22 cellular contexts compared by ENCODE assay signal in the genomic region with DNA sequence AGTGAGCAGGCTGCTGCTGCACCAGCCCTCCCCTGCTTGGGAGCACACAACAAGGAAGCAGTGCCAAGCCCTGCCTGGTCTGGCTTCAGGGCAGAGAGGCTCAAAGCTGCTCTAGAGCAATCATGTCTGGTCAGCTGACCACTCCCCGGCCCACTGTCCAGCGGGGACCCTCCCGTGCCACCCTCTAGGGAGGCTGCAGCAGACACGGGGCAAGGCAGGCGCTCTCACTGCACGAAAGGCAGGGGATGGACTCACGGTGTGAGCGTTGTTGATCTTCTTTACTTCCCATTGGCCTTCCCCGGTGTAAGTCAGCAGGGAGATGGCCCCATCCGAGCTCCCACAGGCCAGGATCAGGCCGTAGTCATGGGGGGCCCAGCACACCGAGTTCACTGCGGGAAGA. TPM values are rescaled to one million over a fixed set of nuclear protein-coding genes. Genes with fewer than 3 reads are reported as not detected.
DNase-seq lines count a peak whose midpoint lies in the region; ATAC-seq, FAIRE-seq and TF ChIP-seq lines count a peak whose summit lies in the region.
"Had no signal": no experiment of that assay in that cellular context is flagged by ENCODE, and none has a peak within 500 bp of the region (broad histone marks: within the 10 kb centered on the region; RNA-seq: fewer than 3 reads in every experiment).

No MANE protein-coding gene starts in this region.

- no peaks in the 10 kb centered on the region for H3K27me3 Mint-ChIP-seq in activated T-cell treated with anti-CD3 and anti-CD28 coated beads, Interleukin-2, amount 50 U/mL, for 24 hours
- H3K27me3 Mint-ChIP-seq: CD8-positive, alpha-beta memory T cell had no signal

- peaks cover 4% of the 10 kb centered on the region for H3K9me1 ChIP-seq in K562 (ENCODE audit: control insufficient read depth, insufficient read depth, low read length)

- no peaks in the 10 kb centered on the region; the same call in 1 of the 2 replicates for H3K9me3 ChIP-seq in AG04450 (ENCODE audit: control insufficient read depth, insufficient read depth, low read length)
- H3K9me3 ChIP-seq in K562 (replicated peaks; ENCODE audit: control insufficient read depth, insufficient read depth, low read depth, low read length) = no peaks in the 10 kb centered on the region
- H3K9me3 ChIP-seq: BLaER1 treated with 17β-estradiol and CSF1 and Interleukin-3, amounts not matched to agents 10 nM and 100 nM had no signal

- peaks cover 9% of the 10 kb centered on the region for H3K4me1 Mint-ChIP-seq in activated T-cell treated with anti-CD3 and anti-CD28 coated beads, Interleukin-2, amount 50 U/mL, for 24 hours (ENCODE audit: low read depth)

- POLR2A ChIA-PET in AG04450 (lab: Yijun Ruan, JAX) = interaction anchor here (0.6 to 1.8 kb wide), 2 partner anchors 9 to 10 kb away, joined by 3 to 7 read pairs; a partner anchor contains a TSS
- POLR2A ChIA-PET in K562 (lab: Yijun Ruan, JAX) = interaction anchor here (0.7 to 3.0 kb wide), 8 partner anchors 9 to 468 kb away, joined by 3 to 24 read pairs (median 3); a partner anchor contains a TSS

- no peak; the same call in 1 of the 3 replicates for ATAC-seq in K562
- ATAC-seq in omental fat pad (ENCODE audit: low FRiP score) = no peak
- ATAC-seq in HG03469 (IDR thresholded peaks at IDR 0.05; ENCODE audit: unreplicated experiment) = no peak

- CTCF ChIA-PET in AG04450 (lab: Charles Lee) (no interaction called here), K562 (lab: Yijun Ruan, JAX; ENCODE audit: low intra/inter-chr PET ratio) (no interaction called here)

- peak overlapping the region in 1 of 2 experiments; percentile 70; a peak in 2 of 4 replicates for H3K9ac ChIP-seq in K562 (ENCODE audit: insufficient read depth in 1 of 2, low read depth in 2 of 2, low read length in 2 of 2)
- H3K9ac ChIP-seq: BLaER1 treated with 17β-estradiol and CSF1 and Interleukin-3, amounts not matched to agents 10 nM and 100 nM had no signal

- H3K4me3 Mint-ChIP-seq in activated T-cell treated with anti-CD3 and anti-CD28 coated beads, Interleukin-2, amount 50 U/mL, for 24 hours = no peak overlapping the region
- H3K4me3 Mint-ChIP-seq: CD8-positive, alpha-beta memory T cell had no signal

- H3K4me1 ChIP-seq in K562 (replicated peaks in 1 of 2; ENCODE audit: control insufficient read depth in 2 of 2, insufficient read depth in 2 of 2, low read length in 2 of 2) = peaks cover 0 to 5% of the 10 kb centered on the region in 2 experiments; a peak in 1 of 5 replicates

- peaks cover 95% of the 10 kb centered on the region for H3K36me3 Mint-ChIP-seq in activated T-cell treated with anti-CD3 and anti-CD28 coated beads, Interleukin-2, amount 50 U/mL, for 24 hours (ENCODE audit: low read depth)

- H3K27me3 ChIP-seq in AG04450 (ENCODE audit: control insufficient read depth, insufficient read depth, low read length) = no peaks in the 10 kb centered on the region
- no peaks in the 10 kb centered on the region for H3K27me3 ChIP-seq in K562 (ENCODE audit: control insufficient read depth in 2 of 2, insufficient read depth in 2 of 2, low read length in 2 of 2)
- H3K27me3 ChIP-seq: BLaER1 treated with 17β-estradiol and CSF1 and Interleukin-3, amounts not matched to agents 10 nM and 100 nM had no signal

- no peaks in the 10 kb centered on the region for H3K9me3 Mint-ChIP-seq in activated T-cell treated with anti-CD3 and anti-CD28 coated beads, Interleukin-2, amount 50 U/mL, for 24 hours
- H3K9me3 Mint-ChIP-seq: CD8-positive, alpha-beta memory T cell had no signal

- DNase-seq in activated T-cell treated with anti-CD3 and anti-CD28 coated beads, Interleukin-2, amount 50 U/mL, for 24 hours = no peak
- DNase-seq in activated T-cell treated with anti-CD3 and anti-CD28 coated beads, Interleukin-2, amount 50 U/mL, for 1 hour = no peak
- DNase-seq in AG04450 (ENCODE audit: low read depth, low spot score) (no peak), K562 (ENCODE audit: extremely low read depth in 1 of 4, low spot score in 3 of 4) (no peak), omental fat pad (ENCODE audit: low spot score) (peak; percentile 1), NCI-H226 (no peak), NCI-H524 treated with DMSO at 0.1 percent for 48 hours (lab: John Stamatoyannopoulos, UW) (no peak)
- DNase-seq: CD8-positive, alpha-beta memory T cell; DMS79; HCEC 1CT; KBM-7; MV-4-11; NCI-H1417 treated with DMSO at 0.1 percent for 48 hours; NCI-H2029; NCI-H2171; NCI-H446 treated with DMSO at 0.1 percent for 48 hours; NCI-H774 had no signal

- TF ChIP-seq RAD21 in K562 (CRISPR knock-in tag; conservative IDR thresholded peaks at IDR 0.05 in 1 of 2, IDR thresholded peaks at IDR 0.05 in 1 of 2) = no peak

- H3K27ac ChIP-seq in AG04450 (ENCODE audit: low read depth, low read length) (peak overlapping the region; percentile 47), K562 (ENCODE audit: extremely low read depth, low read depth, low read length) (no peak overlapping the region)

- intact Hi-C loops in K562 (cut with micrococcal nuclease) = no loop called here

- TF ChIP-seq EP300 in K562 (IDR thresholded peaks at IDR 0.05; ENCODE audit: low read length) = no peak

- TF ChIP-seq CTCF in AG04450 (IDR thresholded peaks at IDR 0.05; ENCODE audit: low read depth, low read length) = no peak
- no peak for TF ChIP-seq CTCF in K562 (IDR thresholded peaks at IDR 0.05 in 2 of 3, conservative IDR thresholded peaks at IDR 0.05 in 1 of 3; ENCODE audit: insufficient read depth in 2 of 3, low read depth in 1 of 3, low read length in 3 of 3)
- no peak for TF ChIP-seq CTCF in omental fat pad (IDR thresholded peaks at IDR 0.05)

- 96% methylated on average over 13 of the region's 13 CpGs for WGBS in K562 (ENCODE audit: insufficient coverage, low coverage, missing lambda C conversion rate)

- no peak for FAIRE-seq in K562 (lab: Jason Lieb, UNC)
- FAIRE-seq: D721Med had no signal

- H3K27ac Mint-ChIP-seq in activated T-cell treated with anti-CD3 and anti-CD28 coated beads, Interleukin-2, amount 50 U/mL, for 24 hours = peak overlapping the region; percentile 74

- H3K4me3 ChIP-seq in AG04450 (ENCODE audit: low read depth, low read length) (no peak overlapping the region), K562 (no peak overlapping the region)
- H3K4me3 ChIP-seq: BLaER1 treated with 17β-estradiol and CSF1 and Interleukin-3, amounts not matched to agents 10 nM and 100 nM had no signal

- H3K4me2 ChIP-seq in K562 (ENCODE audit: insufficient read depth, low read length) = no peak overlapping the region
- H3K4me2 ChIP-seq: BLaER1 treated with 17β-estradiol and CSF1 and Interleukin-3, amounts not matched to agents 10 nM and 100 nM had no signal

- in situ Hi-C loops in K562 (cut with MboI) = loop anchor here (25.0 kb wide), 1 partner anchor 799 kb away; no protein-coding TSS in a partner anchor

- H2AFZ ChIP-seq in K562 (ENCODE audit: low read depth, low read length) = no peak overlapping the region

- H3K36me3 ChIP-seq in K562 (ENCODE audit: control insufficient read depth, insufficient read depth, low read length) = peaks cover 92% of the 10 kb centered on the region

- no peaks in the 10 kb centered on the region for H3K79me2 ChIP-seq in K562 (ENCODE audit: control insufficient read depth, insufficient read depth, low read length)

- BruUV-seq in K562 (replicated peaks; lab: Mats Ljungman, UMichigan) = no TSS peak

- no peak for TF ChIP-seq POLR2A in K562 (conservative IDR thresholded peaks at IDR 0.05)

- H4K20me1 ChIP-seq in K562 (replicated peaks; ENCODE audit: control insufficient read depth, insufficient read depth, low read length) = peaks cover 5% of the 10 kb centered on the region; the same call in 1 of the 2 replicates

RNA-seq across cellular contexts. Expression of a gene that starts 9.2 kb away (rescaled TPM):
- polyA plus RNA-seq in AG04450 (2011; rRNA removed) (195 and 268 TPM in 2 replicates), K562 (2011; rRNA removed) (199 and 308 TPM in 2 replicates), K562 (2014; fragmentation: Illumina TruSeq; extraction: Trizol) (274 and 284 TPM in 2 replicates), K562 (2014; fragmentation: Nextera tagmentation; extraction: Ambion mirVana) (100 to 1,000 TPM in 1 of 2 experiments, 10 to 100 TPM in 1; 71.5 to 116 TPM), K562 (2014; rRNA removed) (152 and 181 TPM in 2 replicates)
- polyA minus RNA-seq in AG04450 (2011; rRNA and poly(A)+ RNA removed) = 380 and 487 TPM in 2 replicates
- total RNA-seq in K562 (2011; cell fraction: chromatin; rRNA removed; ENCODE audit: low replicate concordance) = 285 and 425 TPM in 2 replicates
- total RNA-seq in K562 (2011; cell fraction: nucleolus; rRNA removed) = 250 and 265 TPM in 2 replicates
- 278 and 337 TPM in 2 replicates for total RNA-seq in K562 (2011; cell fraction: nucleoplasm; rRNA removed)
- total RNA-seq in K562 (2014; rRNA removed) (256 and 318 TPM in 2 replicates), K562 (2014; rRNA removed; fragmentation: Illumina TruSeq; extraction: Trizol) (124 and 145 TPM in 2 replicates), K562 (2015; rRNA removed; fragmentation: Illumina TruSeq; extraction: Trizol) (192 and 196 TPM in 2 replicates), K562 (2021) (199 and 209 TPM in 2 replicates), omental fat pad (100 to 1,000 TPM in 2 of 4 donors, 10 to 100 TPM in 2; 86.7 to 110 (median 101) TPM)
- polyA plus RNA-seq in K562 (2011; cell fraction: cytosol; rRNA removed) = 331 and 334 TPM in 2 replicates
- 250 and 306 TPM in 2 replicates for polyA plus RNA-seq in K562 (2011; cell fraction: nucleus; rRNA removed)
- 186 and 201 TPM in 2 replicates for polyA plus RNA-seq in K562 (2012)
- polyA minus RNA-seq in K562 (2011; rRNA and poly(A)+ RNA removed) = 268 and 286 TPM in 2 replicates
- polyA minus RNA-seq in K562 (2011; cell fraction: cytosol; rRNA and poly(A)+ RNA removed) = 204 and 250 TPM in 2 replicates
- 102 and 172 TPM in 2 replicates for polyA minus RNA-seq in K562 (2011; cell fraction: nucleus; rRNA and poly(A)+ RNA removed)

RNA-seq across cellular contexts. Expression of a gene that starts 19.0 kb away (rescaled TPM):
- polyA plus RNA-seq in AG04450 (2011; rRNA removed) = 0.10 TPM in 1 of 2 replicates, not detected in the other
- 0.17 and 0.41 TPM in 2 replicates for polyA minus RNA-seq in AG04450 (2011; rRNA and poly(A)+ RNA removed)
- 1.2 and 1.5 TPM in 2 replicates for total RNA-seq in K562 (2011; cell fraction: chromatin; rRNA removed; ENCODE audit: low replicate concordance)
- 0.83 and 1.1 TPM in 2 replicates for total RNA-seq in K562 (2011; cell fraction: nucleolus; rRNA removed)
- 0.84 and 1.6 TPM in 2 replicates for total RNA-seq in K562 (2011; cell fraction: nucleoplasm; rRNA removed)
- 0.45 TPM in 1 of 2 replicates, not detected in the other for total RNA-seq in K562 (2014; rRNA removed)
- total RNA-seq in K562 (2014; rRNA removed; fragmentation: Illumina TruSeq; extraction: Trizol) = not detected in 2 replicates
- 0.60 TPM in 1 of 2 replicates, not detected in the other for total RNA-seq in K562 (2015; rRNA removed; fragmentation: Illumina TruSeq; extraction: Trizol)
- total RNA-seq in K562 (2021) = 0.29 and 0.34 TPM in 2 replicates
- 0.08 and 0.09 TPM in 2 replicates for polyA plus RNA-seq in K562 (2011; rRNA removed)
- 0.06 TPM in 1 of 2 replicates, not detected in the other for polyA plus RNA-seq in K562 (2011; cell fraction: cytosol; rRNA removed)
- polyA plus RNA-seq in K562 (2011; cell fraction: nucleus; rRNA removed) = 0.35 and 0.75 TPM in 2 replicates
- 0.51 and 0.53 TPM in 2 replicates for polyA plus RNA-seq in K562 (2012)
- 0.15 TPM in 1 of 2 replicates, not detected in the other for polyA plus RNA-seq in K562 (2014; fragmentation: Illumina TruSeq; extraction: Trizol)
- not detected for polyA plus RNA-seq in K562 (2014; fragmentation: Nextera tagmentation; extraction: Ambion mirVana)
- polyA plus RNA-seq in K562 (2014; rRNA removed) = 0.16 and 0.19 TPM in 2 replicates
- polyA minus RNA-seq in K562 (2011; rRNA and poly(A)+ RNA removed) = 0.21 TPM in 1 of 2 replicates, not detected in the other
- polyA minus RNA-seq in K562 (2011; cell fraction: cytosol; rRNA and poly(A)+ RNA removed) = not detected in 2 replicates
- 0.22 TPM in 1 of 2 replicates, not detected in the other for polyA minus RNA-seq in K562 (2011; cell fraction: nucleus; rRNA and poly(A)+ RNA removed)
- 1 to 10 TPM in 1 of 4 donors, not detected in 3; 7.3 TPM for total RNA-seq in omental fat pad
- total RNA-seq: A172, G401 had no signal
